In genomic region chr4:145618210-145618911, GRCh38 we compare ENCODE assay signal across 8 cellular contexts. TPM values are rescaled to one million over a fixed set of nuclear protein-coding genes. Genes with fewer than 3 reads are reported as not detected.
A peak's percentile ranks its signal among the peaks of the same experiment; 100 is the strongest.
DNase-seq lines count a peak whose midpoint lies in the region; ATAC-seq and TF ChIP-seq lines count a peak whose summit lies in the region.

No MANE protein-coding gene starts in this region.

- peaks cover 49% of the 10 kb centered on the region for H3K4me1 Mint-ChIP-seq in activated T-helper 1 cell treated with anti-CD3 and anti-CD28 coated beads, Interleukin-12 subunit alpha, Interleukin-12 subunit beta, Interleukin-2, Interleukin-4 antibody, amounts not matched to agents 30 ng/mL and 10 ng/mL and 1 ng/mL, durations not matched to agents 14 hours and 24 hours and 36 hours (ENCODE audit: low read depth)

- peak overlapping the region; percentile 97 for H3K4me3 Mint-ChIP-seq in activated T-helper 1 cell treated with anti-CD3 and anti-CD28 coated beads, Interleukin-12 subunit alpha, Interleukin-12 subunit beta, Interleukin-2, Interleukin-4 antibody, amounts not matched to agents 30 ng/mL and 10 ng/mL and 1 ng/mL, durations not matched to agents 14 hours and 24 hours and 36 hours

- peaks cover 8% of the 10 kb centered on the region for H3K9me3 Mint-ChIP-seq in activated T-helper 1 cell treated with anti-CD3 and anti-CD28 coated beads, Interleukin-12 subunit alpha, Interleukin-12 subunit beta, Interleukin-2, Interleukin-4 antibody, amounts not matched to agents 30 ng/mL and 10 ng/mL and 1 ng/mL, durations not matched to agents 14 hours and 24 hours and 36 hours

- ATAC-seq in GM18873 (IDR thresholded peaks at IDR 0.05; ENCODE audit: low FRiP score, unreplicated experiment) = no peak
- no peak for ATAC-seq in HG03460 (IDR thresholded peaks at IDR 0.05; ENCODE audit: unreplicated experiment)

- H3K4me1 ChIP-seq in neuron (ENCODE audit: insufficient read depth, low read length) = peaks cover 20% of the 10 kb centered on the region

- peaks cover 5% of the 10 kb centered on the region for H3K27me3 Mint-ChIP-seq in activated T-helper 1 cell treated with anti-CD3 and anti-CD28 coated beads, Interleukin-12 subunit alpha, Interleukin-12 subunit beta, Interleukin-2, Interleukin-4 antibody, amounts not matched to agents 30 ng/mL and 10 ng/mL and 1 ng/mL, durations not matched to agents 14 hours and 24 hours and 36 hours (ENCODE audit: insufficient read depth)

- no peak for TF ChIP-seq CTCF in fibroblast of the aortic adventitia (IDR thresholded peaks at IDR 0.05; ENCODE audit: insufficient read depth, low read length)

- intact Hi-C loops in activated T-helper 1 cell treated with anti-CD3 and anti-CD28 coated beads, Interleukin-12 subunit alpha, Interleukin-12 subunit beta, Interleukin-2, Interleukin-4 antibody, amounts not matched to agents 30 ng/mL and 10 ng/mL and 1 ng/mL, durations not matched to agents 14 hours and 24 hours and 36 hours (cut with micrococcal nuclease) = loop anchor here (1.0 to 5.0 kb wide), 4 partner anchors 520 to 1444 kb away; partner anchors contain the start of genes ABCE1, ANAPC10 and LSM6

- DNase-seq in ELR (ENCODE audit: low read depth) (peak; percentile 36), fibroblast of the aortic adventitia (ENCODE audit: low read depth) (no peak), NCI-H1930 (lab: John Stamatoyannopoulos, UW) (no peak)
- DNase-seq in activated T-helper 1 cell treated with anti-CD3 and anti-CD28 coated beads, Interleukin-12 subunit alpha, Interleukin-12 subunit beta, Interleukin-2, Interleukin-4 antibody, amounts not matched to agents 30 ng/mL and 10 ng/mL and 1 ng/mL, durations not matched to agents 14 hours and 24 hours and 36 hours (ENCODE audit: low spot score) = no peak

- H3K27ac ChIP-seq in KOPT-K1 (ENCODE audit: low read depth, low read length, poor library complexity, severe bottlenecking) = peak overlapping the region; percentile 95

- no peaks in the 10 kb centered on the region for H3K36me3 ChIP-seq in KOPT-K1 (ENCODE audit: insufficient read depth, low read length)
- H3K36me3 ChIP-seq in neuron (ENCODE audit: insufficient read depth, low read length) = no peaks in the 10 kb centered on the region

- H3K36me3 Mint-ChIP-seq in activated T-helper 1 cell treated with anti-CD3 and anti-CD28 coated beads, Interleukin-12 subunit alpha, Interleukin-12 subunit beta, Interleukin-2, Interleukin-4 antibody, amounts not matched to agents 30 ng/mL and 10 ng/mL and 1 ng/mL, durations not matched to agents 14 hours and 24 hours and 36 hours (ENCODE audit: low read depth) = peaks cover 16% of the 10 kb centered on the region

- H3K27me3 ChIP-seq in neuron (ENCODE audit: insufficient read depth, low read length) = no peaks in the 10 kb centered on the region

- H3K9me3 ChIP-seq in KOPT-K1 (ENCODE audit: insufficient read depth, low read length, poor library complexity, severe bottlenecking) (peaks cover 6% of the 10 kb centered on the region), neuron (ENCODE audit: low read length) (no peaks in the 10 kb centered on the region)

- peak overlapping the region; percentile 93 for H2AFZ ChIP-seq in neuron (ENCODE audit: low read depth, low read length)

- peak overlapping the region; percentile 86 for H3K4me3 ChIP-seq in fibroblast of the aortic adventitia (ENCODE audit: low read depth, low read length)
- peak overlapping the region; percentile 95 for H3K4me3 ChIP-seq in neuron (ENCODE audit: low read length)

- peak overlapping the region; percentile 99 for H3K27ac Mint-ChIP-seq in activated T-helper 1 cell treated with anti-CD3 and anti-CD28 coated beads, Interleukin-12 subunit alpha, Interleukin-12 subunit beta, Interleukin-2, Interleukin-4 antibody, amounts not matched to agents 30 ng/mL and 10 ng/mL and 1 ng/mL, durations not matched to agents 14 hours and 24 hours and 36 hours

RNA-seq across cellular contexts. Expression of gene MMAA, which starts 0.8 kb away (rescaled TPM):
- total RNA-seq in activated T-helper 1 cell treated with anti-CD3 and anti-CD28 coated beads, Interleukin-12 subunit alpha, Interleukin-12 subunit beta, Interleukin-2, Interleukin-4 antibody, amounts not matched to agents 30 ng/mL and 10 ng/mL and 1 ng/mL, durations not matched to agents 14 hours and 24 hours and 36 hours = 18.1 and 20.8 TPM in 2 replicates
- total RNA-seq in fibroblast of the aortic adventitia (ENCODE audit: low replicate concordance) = 9.2 and 15.9 TPM in 2 replicates
